15 cellular contexts compared by ENCODE assay signal in genomic region chr7:151012031-151012692, GRCh38. TPM values are rescaled to one million over a fixed set of nuclear protein-coding genes. Genes with fewer than 3 reads are reported as not detected.
DNase-seq lines count a peak whose midpoint lies in the region; ATAC-seq and TF ChIP-seq lines count a peak whose summit lies in the region.
"Had no signal": no experiment of that assay in that cellular context is flagged by ENCODE, and none has a peak within 500 bp of the region (broad histone marks: within the 10 kb centered on the region; RNA-seq: fewer than 3 reads in every experiment).

No MANE protein-coding gene starts in this region.

- DNase-seq in activated T-helper 1 cell treated with anti-CD3 and anti-CD28 coated beads, Interleukin-12 subunit alpha, Interleukin-12 subunit beta, Interleukin-2, Interleukin-4 antibody, amounts not matched to agents 30 ng/mL and 10 ng/mL and 1 ng/mL, durations not matched to agents 14 hours and 24 hours and 36 hours (ENCODE audit: low spot score) = no peak
- peak; percentile 46 to 74 for DNase-seq in left colon
- DNase-seq in stimulated activated CD4-positive, alpha-beta T cell treated with anti-CD3 and anti-CD28 coated beads, Interleukin-4, amount 100 ng/mL, for 1 hour = no peak
- DNase-seq in ureter (ENCODE audit: low spot score) = no peak
- DNase-seq in mesothelial cell of epicardium (ENCODE audit: low spot score in 2 of 2, unreplicated experiment in 2 of 2) = no peak
- DNase-seq: activated CD4-positive, CD25-positive, alpha-beta regulatory T cell; cortex of kidney; SIG-M5; stimulated activated CD4-positive, alpha-beta T cell treated with anti-CD3 and anti-CD28 coated beads, Interleukin-1b, Interleukin-23, amount 100 ng/mL, for 48 hours had no signal

- H3K9ac ChIP-seq in ES-I3 (ENCODE audit: low read depth, low read length) = peak overlapping the region; percentile 51; the same call in 1 of the 2 replicates

- TF ChIP-seq CTCF in 22Rv1 (IDR thresholded peaks at IDR 0.05) (no peak), mesothelial cell of epicardium (IDR thresholded peaks at IDR 0.05; ENCODE audit: unreplicated experiment) (no peak)

- ATAC-seq in left colon (peak; percentile 87), GM18870 (IDR thresholded peaks at IDR 0.05; ENCODE audit: unreplicated experiment) (no peak)

- peak overlapping the region; percentile 19 for H3K27ac ChIP-seq in 22Rv1
- H3K27ac ChIP-seq: C4-2B, pancreas had no signal

- peak overlapping the region; percentile 59 for H3K4me3 Mint-ChIP-seq in activated T-helper 1 cell treated with anti-CD3 and anti-CD28 coated beads, Interleukin-12 subunit alpha, Interleukin-12 subunit beta, Interleukin-2, Interleukin-4 antibody, amounts not matched to agents 30 ng/mL and 10 ng/mL and 1 ng/mL, durations not matched to agents 14 hours and 24 hours and 36 hours
- H3K4me3 Mint-ChIP-seq in mesothelial cell of epicardium = no peak overlapping the region

- H3K4me1 ChIP-seq in ES-I3 (ENCODE audit: insufficient read depth, low read length) = peaks cover 27% of the 10 kb centered on the region

- no peaks in the 10 kb centered on the region for H3K9me3 ChIP-seq in ES-I3 (ENCODE audit: control insufficient read depth, insufficient read depth, low read length)
- H3K9me3 ChIP-seq: pancreas had no signal

- peaks cover 63% of the 10 kb centered on the region for H3K4me1 Mint-ChIP-seq in activated T-helper 1 cell treated with anti-CD3 and anti-CD28 coated beads, Interleukin-12 subunit alpha, Interleukin-12 subunit beta, Interleukin-2, Interleukin-4 antibody, amounts not matched to agents 30 ng/mL and 10 ng/mL and 1 ng/mL, durations not matched to agents 14 hours and 24 hours and 36 hours (ENCODE audit: low read depth)
- H3K4me1 Mint-ChIP-seq in mesothelial cell of epicardium = peaks cover 30% of the 10 kb centered on the region

- no peaks in the 10 kb centered on the region for H3K9me3 Mint-ChIP-seq in activated T-helper 1 cell treated with anti-CD3 and anti-CD28 coated beads, Interleukin-12 subunit alpha, Interleukin-12 subunit beta, Interleukin-2, Interleukin-4 antibody, amounts not matched to agents 30 ng/mL and 10 ng/mL and 1 ng/mL, durations not matched to agents 14 hours and 24 hours and 36 hours
- no peaks in the 10 kb centered on the region for H3K9me3 Mint-ChIP-seq in mesothelial cell of epicardium

- H3K27ac Mint-ChIP-seq in activated T-helper 1 cell treated with anti-CD3 and anti-CD28 coated beads, Interleukin-12 subunit alpha, Interleukin-12 subunit beta, Interleukin-2, Interleukin-4 antibody, amounts not matched to agents 30 ng/mL and 10 ng/mL and 1 ng/mL, durations not matched to agents 14 hours and 24 hours and 36 hours = peak overlapping the region; percentile 86
- no peak overlapping the region for H3K27ac Mint-ChIP-seq in mesothelial cell of epicardium

- H3K36me3 Mint-ChIP-seq in activated T-helper 1 cell treated with anti-CD3 and anti-CD28 coated beads, Interleukin-12 subunit alpha, Interleukin-12 subunit beta, Interleukin-2, Interleukin-4 antibody, amounts not matched to agents 30 ng/mL and 10 ng/mL and 1 ng/mL, durations not matched to agents 14 hours and 24 hours and 36 hours (ENCODE audit: low read depth) = peaks cover 6% of the 10 kb centered on the region
- peaks cover 6% of the 10 kb centered on the region for H3K36me3 Mint-ChIP-seq in mesothelial cell of epicardium

- intact Hi-C loops in activated T-helper 1 cell treated with anti-CD3 and anti-CD28 coated beads, Interleukin-12 subunit alpha, Interleukin-12 subunit beta, Interleukin-2, Interleukin-4 antibody, amounts not matched to agents 30 ng/mL and 10 ng/mL and 1 ng/mL, durations not matched to agents 14 hours and 24 hours and 36 hours (cut with micrococcal nuclease) = loop anchor here (1.0 to 10.0 kb wide), 3 partner anchors 27 to 687 kb away; partner anchors contain the start of genes ACTR3C, KCNH2 and LRRC61
- intact Hi-C loops in left colon (cut with DNase I, micrococcal nuclease) = no loop called here

- H3K27me3 Mint-ChIP-seq in activated T-helper 1 cell treated with anti-CD3 and anti-CD28 coated beads, Interleukin-12 subunit alpha, Interleukin-12 subunit beta, Interleukin-2, Interleukin-4 antibody, amounts not matched to agents 30 ng/mL and 10 ng/mL and 1 ng/mL, durations not matched to agents 14 hours and 24 hours and 36 hours (ENCODE audit: insufficient read depth) = no peaks in the 10 kb centered on the region
- peaks cover 30% of the 10 kb centered on the region for H3K27me3 Mint-ChIP-seq in mesothelial cell of epicardium (ENCODE audit: low read depth)

- no peaks in the 10 kb centered on the region for H3K36me3 ChIP-seq in ES-I3 (ENCODE audit: insufficient read depth, low read length)
- H3K36me3 ChIP-seq: pancreas had no signal

RNA-seq across cellular contexts. Expression of gene ATG9B, which starts 12.1 kb away (rescaled TPM):
- 4.7 and 6.3 TPM in 2 replicates for total RNA-seq in activated T-helper 1 cell treated with anti-CD3 and anti-CD28 coated beads, Interleukin-12 subunit alpha, Interleukin-12 subunit beta, Interleukin-2, Interleukin-4 antibody, amounts not matched to agents 30 ng/mL and 10 ng/mL and 1 ng/mL, durations not matched to agents 14 hours and 24 hours and 36 hours
- total RNA-seq in left colon (under 1 TPM in 1 of 2 donors, not detected in 1; 0.22 TPM), ureter (0.55 TPM), mesothelial cell of epicardium (10.6 to 14.0 TPM (median 11.8 TPM) in 3 replicates)
- total RNA-seq: HT1080 had no signal

RNA-seq across cellular contexts. Expression of gene ABCB8, which starts 16.1 kb away (rescaled TPM):
- 56.9 and 57.9 TPM in 2 replicates for total RNA-seq in activated T-helper 1 cell treated with anti-CD3 and anti-CD28 coated beads, Interleukin-12 subunit alpha, Interleukin-12 subunit beta, Interleukin-2, Interleukin-4 antibody, amounts not matched to agents 30 ng/mL and 10 ng/mL and 1 ng/mL, durations not matched to agents 14 hours and 24 hours and 36 hours
- total RNA-seq in left colon (10 to 100 TPM; 25.3 to 40.0 TPM), ureter (32.4 TPM), mesothelial cell of epicardium (39.8 to 48.0 TPM (median 40.7 TPM) in 3 replicates)

RNA-seq across cellular contexts. Expression of gene NOS3, which starts 21.3 kb away (rescaled TPM):
- 12.2 and 12.8 TPM in 2 replicates for total RNA-seq in activated T-helper 1 cell treated with anti-CD3 and anti-CD28 coated beads, Interleukin-12 subunit alpha, Interleukin-12 subunit beta, Interleukin-2, Interleukin-4 antibody, amounts not matched to agents 30 ng/mL and 10 ng/mL and 1 ng/mL, durations not matched to agents 14 hours and 24 hours and 36 hours
- total RNA-seq in left colon = 1 to 10 TPM; 2.7 to 5.4 TPM
- 50.7 TPM for total RNA-seq in ureter
- total RNA-seq in mesothelial cell of epicardium = 6.0 to 7.8 TPM (median 6.6 TPM) in 3 replicates

RNA-seq across cellular contexts. Expression of gene KCNH2, which starts 34.0 kb away (rescaled TPM):
- 0.20 and 0.49 TPM in 2 replicates for total RNA-seq in activated T-helper 1 cell treated with anti-CD3 and anti-CD28 coated beads, Interleukin-12 subunit alpha, Interleukin-12 subunit beta, Interleukin-2, Interleukin-4 antibody, amounts not matched to agents 30 ng/mL and 10 ng/mL and 1 ng/mL, durations not matched to agents 14 hours and 24 hours and 36 hours
- 10 to 100 TPM in 1 of 2 donors, under 1 TPM in 1; 0.92 to 10.4 TPM for total RNA-seq in left colon
- 17.7 TPM for total RNA-seq in ureter
- 11.2 to 12.3 TPM (median 11.7 TPM) in 3 replicates for total RNA-seq in mesothelial cell of epicardium

RNA-seq across cellular contexts. Expression of gene ASIC3, which starts 36.2 kb away (rescaled TPM):
- 1.9 and 4.1 TPM in 2 replicates for total RNA-seq in activated T-helper 1 cell treated with anti-CD3 and anti-CD28 coated beads, Interleukin-12 subunit alpha, Interleukin-12 subunit beta, Interleukin-2, Interleukin-4 antibody, amounts not matched to agents 30 ng/mL and 10 ng/mL and 1 ng/mL, durations not matched to agents 14 hours and 24 hours and 36 hours
- total RNA-seq in left colon (1 to 10 TPM; 1.4 to 2.3 TPM), ureter (0.34 TPM), mesothelial cell of epicardium (6.1 to 7.9 TPM (median 7.2 TPM) in 3 replicates)

Comparison
In these comparisons a context has a peak if more than half of its experiments do, and no peak if none do; other contexts are left out.
1. DNase-seq: peak in left colon (2 of 2); none in activated T-helper 1 cell treated with anti-CD3 and anti-CD28 coated beads, Interleukin-12 subunit alpha, Interleukin-12 subunit beta, Interleukin-2, Interleukin-4 antibody, amounts not matched to agents 30 ng/mL and 10 ng/mL and 1 ng/mL, durations not matched to agents 14 hours and 24 hours and 36 hours (single experiment), stimulated activated CD4-positive, alpha-beta T cell treated with anti-CD3 and anti-CD28 coated beads, Interleukin-4, amount 100 ng/mL, for 1 hour (single experiment), ureter (single experiment) and mesothelial cell of epicardium (0 of 2).